ENCODE assay signal across 1 cellular context in the genomic region with DNA sequence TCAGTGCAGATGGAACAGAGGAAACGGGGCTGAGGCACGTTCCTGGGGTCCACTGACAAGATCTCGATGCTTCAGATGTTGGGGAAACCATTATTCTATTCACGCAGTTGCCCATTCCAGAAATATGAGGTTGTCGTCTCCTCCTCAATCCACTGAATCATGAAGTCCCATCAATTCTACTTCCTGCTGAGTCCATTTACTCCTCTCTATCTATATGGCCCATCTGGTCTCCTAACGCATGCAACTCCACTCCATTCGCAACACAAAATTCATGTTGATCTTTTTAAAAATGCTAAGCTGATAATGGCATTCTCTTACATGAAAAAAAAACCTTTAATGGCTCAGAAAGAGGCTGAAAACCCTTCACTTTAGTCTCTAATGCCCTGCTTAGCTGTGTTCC.
TF ChIP-seq lines count a peak whose summit lies in the region.

No MANE protein-coding gene starts in this region.

TF ChIP-seq in K562, 482 proteins besides CTCF, POLR2A, EP300 and RAD21 (continues in another document):
- TF ChIP-seq GATA2 (CRISPR knock-in tag; IDR thresholded peaks at IDR 0.05) (peak; percentile 84), DPF2 (IDR thresholded peaks at IDR 0.05) (peak; percentile 85; the same call in 1 of the 2 replicates), MEIS2 (IDR thresholded peaks at IDR 0.05; ENCODE audit: partially characterized antibody) (peak; percentile 69), NFE2 (IDR thresholded peaks at IDR 0.05; ENCODE audit: low read depth) (peak; percentile 12; the same call in 1 of the 2 replicates), CTBP1 (IDR thresholded peaks at IDR 0.05; ENCODE audit: borderline replicate concordance) (peak; percentile 48; the same call in 1 of the 2 replicates), NCOR1 (IDR thresholded peaks at IDR 0.05) (peak; percentile 30; the same call in 1 of the 2 replicates), STAT5A (IDR thresholded peaks at IDR 0.05; ENCODE audit: borderline replicate concordance, low read length) (peak; percentile 32; the same call in 1 of the 2 replicates), TEAD1 (CRISPR knock-in tag; IDR thresholded peaks at IDR 0.05) (0 out of 4 replicates have a peak, but pooled peaks of 1 of the 2 experiments have one; percentile 35), ATF7 (IDR thresholded peaks at IDR 0.05) (peak; percentile 55; the same call in 1 of the 2 replicates), ZNF146 (CRISPR knock-in tag; IDR thresholded peaks at IDR 0.05; ENCODE audit: unreplicated experiment) (no peak), CBFA2T3 (IDR thresholded peaks at IDR 0.05) (peak; percentile 69), BHLHE40 (IDR thresholded peaks at IDR 0.05; ENCODE audit: low read length) (no peak), CHD1 (IDR thresholded peaks at IDR 0.05; ENCODE audit: low read length) (no peak), SAP30 (IDR thresholded peaks at IDR 0.05; ENCODE audit: borderline replicate concordance, insufficient read depth, low read depth, low read length, poor library complexity, severe bottlenecking) (no peak), FOXA3 (CRISPR knock-in tag; conservative IDR thresholded peaks at IDR 0.05 in 1 of 2, IDR thresholded peaks at IDR 0.05 in 1 of 2) (peak in 1 of 2 experiments; percentile 31; a peak in 1 of 4 replicates), SMARCA4 (IDR thresholded peaks at IDR 0.05) (peak; percentile 86), TAL1 (IDR thresholded peaks at IDR 0.05) (peak; percentile 75), TCF3 (CRISPR knock-in tag; IDR thresholded peaks at IDR 0.05) (peak; percentile 78), JUN (IDR thresholded peaks at IDR 0.05; ENCODE audit: borderline replicate concordance, low read depth, low read length) (no peak), JUN (CRISPR knock-in tag; IDR thresholded peaks at IDR 0.05; ENCODE audit: borderline replicate concordance) (no peak), JUND (IDR thresholded peaks at IDR 0.05; ENCODE audit: borderline replicate concordance, low read depth, low read length) (peak; percentile 55; the same call in 1 of the 2 replicates), JUND (tag; IDR thresholded peaks at IDR 0.05; ENCODE audit: borderline replicate concordance, low read depth, low read length) (no peak), ZNF764 (CRISPR knock-in tag; IDR thresholded peaks at IDR 0.05; ENCODE audit: low read depth) (no peak), PHB2 (IDR thresholded peaks at IDR 0.05; ENCODE audit: low read depth) (peak; percentile 10; the same call in 1 of the 2 replicates), L3MBTL2 (IDR thresholded peaks at IDR 0.05) (0 out of 2 replicates have a peak, but pooled peaks have one; percentile 35), MTA2 (IDR thresholded peaks at IDR 0.05; ENCODE audit: low read depth) (0 out of 2 replicates have a peak, but pooled peaks have one; percentile 28), CREM (IDR thresholded peaks at IDR 0.05; ENCODE audit: low read depth) (0 out of 2 replicates have a peak, but pooled peaks have one; percentile 29), SOX6 (IDR thresholded peaks at IDR 0.05) (peak; percentile 70), NR2C1 (IDR thresholded peaks at IDR 0.05) (no peak), NR2C1 (tag; IDR thresholded peaks at IDR 0.05) (0 out of 2 replicates have a peak, but pooled peaks have one; percentile 34), SP1 (CRISPR knock-in tag; IDR thresholded peaks at IDR 0.05) (0 out of 2 replicates have a peak, but pooled peaks have one; percentile 1), NFRKB (IDR thresholded peaks at IDR 0.05; ENCODE audit: low read depth) (no peak), ZNF174 (CRISPR knock-in tag; IDR thresholded peaks at IDR 0.05) (no peak), SMARCE1 (IDR thresholded peaks at IDR 0.05) (peak; percentile 72), ETV1 (tag; conservative IDR thresholded peaks at IDR 0.05; ENCODE audit: low read depth) (peak; percentile 77), LEF1 (IDR thresholded peaks at IDR 0.05) (peak; percentile 63; the same call in 1 of the 2 replicates), CXXC5 (CRISPR knock-in tag; IDR thresholded peaks at IDR 0.05) (peak; percentile 68), FOXJ2 (tag; IDR thresholded peaks at IDR 0.05) (no peak), ZNF175 (CRISPR knock-in tag; IDR thresholded peaks at IDR 0.05; ENCODE audit: low read depth) (peak; percentile 37; the same call in 1 of the 2 replicates), FOSL1 (tag; conservative IDR thresholded peaks at IDR 0.05) (peak; percentile 32; the same call in 1 of the 2 replicates), SMARCC2 (IDR thresholded peaks at IDR 0.05; ENCODE audit: low read depth) (0 out of 2 replicates have a peak, but pooled peaks have one; percentile 36), SMAD4 (CRISPR knock-in tag; conservative IDR thresholded peaks at IDR 0.05) (peak; percentile 38; the same call in 1 of the 2 replicates), MEF2D (tag; conservative IDR thresholded peaks at IDR 0.05; ENCODE audit: low read depth) (0 out of 2 replicates have a peak, but pooled peaks have one; percentile 8), ETV5 (CRISPR knock-in tag; IDR thresholded peaks at IDR 0.05; ENCODE audit: low read depth) (peak; percentile 39; the same call in 1 of the 2 replicates)
- TF ChIP-seq, protein P1, sequence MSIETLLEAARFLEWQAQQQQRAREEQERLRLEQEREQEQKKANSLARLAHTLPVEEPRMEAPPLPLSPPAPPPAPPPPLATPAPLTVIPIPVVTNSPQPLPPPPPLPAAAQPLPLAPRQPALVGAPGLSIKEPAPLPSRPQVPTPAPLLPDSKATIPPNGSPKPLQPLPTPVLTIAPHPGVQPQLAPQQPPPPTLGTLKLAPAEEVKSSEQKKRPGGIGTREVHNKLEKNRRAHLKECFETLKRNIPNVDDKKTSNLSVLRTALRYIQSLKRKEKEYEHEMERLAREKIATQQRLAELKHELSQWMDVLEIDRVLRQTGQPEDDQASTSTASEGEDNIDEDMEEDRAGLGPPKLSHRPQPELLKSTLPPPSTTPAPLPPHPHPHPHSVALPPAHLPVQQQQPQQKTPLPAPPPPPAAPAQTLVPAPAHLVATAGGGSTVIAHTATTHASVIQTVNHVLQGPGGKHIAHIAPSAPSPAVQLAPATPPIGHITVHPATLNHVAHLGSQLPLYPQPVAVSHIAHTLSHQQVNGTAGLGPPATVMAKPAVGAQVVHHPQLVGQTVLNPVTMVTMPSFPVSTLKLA (conservative IDR thresholded peaks at IDR 0.05): peak in 1 of 2 experiments; percentile 48; a peak in 2 of 4 replicates
- TF ChIP-seq, protein P2, sequence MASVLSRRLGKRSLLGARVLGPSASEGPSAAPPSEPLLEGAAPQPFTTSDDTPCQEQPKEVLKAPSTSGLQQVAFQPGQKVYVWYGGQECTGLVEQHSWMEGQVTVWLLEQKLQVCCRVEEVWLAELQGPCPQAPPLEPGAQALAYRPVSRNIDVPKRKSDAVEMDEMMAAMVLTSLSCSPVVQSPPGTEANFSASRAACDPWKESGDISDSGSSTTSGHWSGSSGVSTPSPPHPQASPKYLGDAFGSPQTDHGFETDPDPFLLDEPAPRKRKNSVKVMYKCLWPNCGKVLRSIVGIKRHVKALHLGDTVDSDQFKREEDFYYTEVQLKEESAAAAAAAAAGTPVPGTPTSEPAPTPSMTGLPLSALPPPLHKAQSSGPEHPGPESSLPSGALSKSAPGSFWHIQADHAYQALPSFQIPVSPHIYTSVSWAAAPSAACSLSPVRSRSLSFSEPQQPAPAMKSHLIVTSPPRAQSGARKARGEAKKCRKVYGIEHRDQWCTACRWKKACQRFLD (CRISPR knock-in tag; IDR thresholded peaks at IDR 0.05): 0 out of 2 replicates have a peak, but pooled peaks have one; percentile 22
- TF ChIP-seq, protein P3, sequence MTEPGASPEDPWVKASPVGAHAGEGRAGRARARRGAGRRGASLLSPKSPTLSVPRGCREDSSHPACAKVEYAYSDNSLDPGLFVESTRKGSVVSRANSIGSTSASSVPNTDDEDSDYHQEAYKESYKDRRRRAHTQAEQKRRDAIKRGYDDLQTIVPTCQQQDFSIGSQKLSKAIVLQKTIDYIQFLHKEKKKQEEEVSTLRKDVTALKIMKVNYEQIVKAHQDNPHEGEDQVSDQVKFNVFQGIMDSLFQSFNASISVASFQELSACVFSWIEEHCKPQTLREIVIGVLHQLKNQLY (CRISPR knock-in tag; conservative IDR thresholded peaks at IDR 0.05): no peak
- TF ChIP-seq, protein P4, sequence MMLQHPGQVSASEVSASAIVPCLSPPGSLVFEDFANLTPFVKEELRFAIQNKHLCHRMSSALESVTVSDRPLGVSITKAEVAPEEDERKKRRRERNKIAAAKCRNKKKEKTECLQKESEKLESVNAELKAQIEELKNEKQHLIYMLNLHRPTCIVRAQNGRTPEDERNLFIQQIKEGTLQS (IDR thresholded peaks at IDR 0.05): peak; percentile 9; the same call in 1 of the 2 replicates
- TF ChIP-seq, protein P4 (CRISPR knock-in tag; conservative IDR thresholded peaks at IDR 0.05): no peak
- TF ChIP-seq, protein P5, sequence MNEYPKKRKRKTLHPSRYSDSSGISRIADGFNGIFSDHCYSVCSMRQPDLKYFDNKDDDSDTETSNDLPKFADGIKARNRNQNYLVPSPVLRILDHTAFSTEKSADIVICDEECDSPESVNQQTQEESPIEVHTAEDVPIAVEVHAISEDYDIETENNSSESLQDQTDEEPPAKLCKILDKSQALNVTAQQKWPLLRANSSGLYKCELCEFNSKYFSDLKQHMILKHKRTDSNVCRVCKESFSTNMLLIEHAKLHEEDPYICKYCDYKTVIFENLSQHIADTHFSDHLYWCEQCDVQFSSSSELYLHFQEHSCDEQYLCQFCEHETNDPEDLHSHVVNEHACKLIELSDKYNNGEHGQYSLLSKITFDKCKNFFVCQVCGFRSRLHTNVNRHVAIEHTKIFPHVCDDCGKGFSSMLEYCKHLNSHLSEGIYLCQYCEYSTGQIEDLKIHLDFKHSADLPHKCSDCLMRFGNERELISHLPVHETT (CRISPR knock-in tag; conservative IDR thresholded peaks at IDR 0.05 in 1 of 2, IDR thresholded peaks at IDR 0.05 in 1 of 2): 0 out of 4 replicates have a peak, but pooled peaks of 1 of the 2 experiments have one; percentile 32
- TF ChIP-seq, protein P6, sequence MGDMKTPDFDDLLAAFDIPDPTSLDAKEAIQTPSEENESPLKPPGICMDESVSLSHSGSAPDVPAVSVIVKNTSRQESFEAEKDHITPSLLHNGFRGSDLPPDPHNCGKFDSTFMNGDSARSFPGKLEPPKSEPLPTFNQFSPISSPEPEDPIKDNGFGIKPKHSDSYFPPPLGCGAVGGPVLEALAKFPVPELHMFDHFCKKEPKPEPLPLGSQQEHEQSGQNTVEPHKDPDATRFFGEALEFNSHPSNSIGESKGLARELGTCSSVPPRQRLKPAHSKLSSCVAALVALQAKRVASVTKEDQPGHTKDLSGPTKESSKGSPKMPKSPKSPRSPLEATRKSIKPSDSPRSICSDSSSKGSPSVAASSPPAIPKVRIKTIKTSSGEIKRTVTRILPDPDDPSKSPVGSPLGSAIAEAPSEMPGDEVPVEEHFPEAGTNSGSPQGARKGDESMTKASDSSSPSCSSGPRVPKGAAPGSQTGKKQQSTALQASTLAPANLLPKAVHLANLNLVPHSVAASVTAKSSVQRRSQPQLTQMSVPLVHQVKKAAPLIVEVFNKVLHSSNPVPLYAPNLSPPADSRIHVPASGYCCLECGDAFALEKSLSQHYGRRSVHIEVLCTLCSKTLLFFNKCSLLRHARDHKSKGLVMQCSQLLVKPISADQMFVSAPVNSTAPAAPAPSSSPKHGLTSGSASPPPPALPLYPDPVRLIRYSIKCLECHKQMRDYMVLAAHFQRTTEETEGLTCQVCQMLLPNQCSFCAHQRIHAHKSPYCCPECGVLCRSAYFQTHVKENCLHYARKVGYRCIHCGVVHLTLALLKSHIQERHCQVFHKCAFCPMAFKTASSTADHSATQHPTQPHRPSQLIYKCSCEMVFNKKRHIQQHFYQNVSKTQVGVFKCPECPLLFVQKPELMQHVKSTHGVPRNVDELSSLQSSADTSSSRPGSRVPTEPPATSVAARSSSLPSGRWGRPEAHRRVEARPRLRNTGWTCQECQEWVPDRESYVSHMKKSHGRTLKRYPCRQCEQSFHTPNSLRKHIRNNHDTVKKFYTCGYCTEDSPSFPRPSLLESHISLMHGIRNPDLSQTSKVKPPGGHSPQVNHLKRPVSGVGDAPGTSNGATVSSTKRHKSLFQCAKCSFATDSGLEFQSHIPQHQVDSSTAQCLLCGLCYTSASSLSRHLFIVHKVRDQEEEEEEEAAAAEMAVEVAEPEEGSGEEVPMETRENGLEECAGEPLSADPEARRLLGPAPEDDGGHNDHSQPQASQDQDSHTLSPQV (IDR thresholded peaks at IDR 0.05): peak; percentile 76
- TF ChIP-seq, protein P7, sequence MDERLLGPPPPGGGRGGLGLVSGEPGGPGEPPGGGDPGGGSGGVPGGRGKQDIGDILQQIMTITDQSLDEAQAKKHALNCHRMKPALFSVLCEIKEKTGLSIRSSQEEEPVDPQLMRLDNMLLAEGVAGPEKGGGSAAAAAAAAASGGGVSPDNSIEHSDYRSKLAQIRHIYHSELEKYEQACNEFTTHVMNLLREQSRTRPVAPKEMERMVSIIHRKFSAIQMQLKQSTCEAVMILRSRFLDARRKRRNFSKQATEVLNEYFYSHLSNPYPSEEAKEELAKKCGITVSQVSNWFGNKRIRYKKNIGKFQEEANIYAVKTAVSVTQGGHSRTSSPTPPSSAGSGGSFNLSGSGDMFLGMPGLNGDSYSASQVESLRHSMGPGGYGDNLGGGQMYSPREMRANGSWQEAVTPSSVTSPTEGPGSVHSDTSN (CRISPR knock-in tag; IDR thresholded peaks at IDR 0.05; ENCODE audit: low read depth): no peak
- TF ChIP-seq, protein P7 (tag; conservative IDR thresholded peaks at IDR 0.05; ENCODE audit: low read depth): peak; percentile 79
- TF ChIP-seq, protein P8, sequence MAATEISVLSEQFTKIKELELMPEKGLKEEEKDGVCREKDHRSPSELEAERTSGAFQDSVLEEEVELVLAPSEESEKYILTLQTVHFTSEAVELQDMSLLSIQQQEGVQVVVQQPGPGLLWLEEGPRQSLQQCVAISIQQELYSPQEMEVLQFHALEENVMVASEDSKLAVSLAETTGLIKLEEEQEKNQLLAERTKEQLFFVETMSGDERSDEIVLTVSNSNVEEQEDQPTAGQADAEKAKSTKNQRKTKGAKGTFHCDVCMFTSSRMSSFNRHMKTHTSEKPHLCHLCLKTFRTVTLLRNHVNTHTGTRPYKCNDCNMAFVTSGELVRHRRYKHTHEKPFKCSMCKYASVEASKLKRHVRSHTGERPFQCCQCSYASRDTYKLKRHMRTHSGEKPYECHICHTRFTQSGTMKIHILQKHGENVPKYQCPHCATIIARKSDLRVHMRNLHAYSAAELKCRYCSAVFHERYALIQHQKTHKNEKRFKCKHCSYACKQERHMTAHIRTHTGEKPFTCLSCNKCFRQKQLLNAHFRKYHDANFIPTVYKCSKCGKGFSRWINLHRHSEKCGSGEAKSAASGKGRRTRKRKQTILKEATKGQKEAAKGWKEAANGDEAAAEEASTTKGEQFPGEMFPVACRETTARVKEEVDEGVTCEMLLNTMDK (IDR thresholded peaks at IDR 0.05; ENCODE audit: borderline replicate concordance, insufficient read depth, low read depth, low read length, poor library complexity, severe bottlenecking): no peak
